In the genomic region with DNA sequence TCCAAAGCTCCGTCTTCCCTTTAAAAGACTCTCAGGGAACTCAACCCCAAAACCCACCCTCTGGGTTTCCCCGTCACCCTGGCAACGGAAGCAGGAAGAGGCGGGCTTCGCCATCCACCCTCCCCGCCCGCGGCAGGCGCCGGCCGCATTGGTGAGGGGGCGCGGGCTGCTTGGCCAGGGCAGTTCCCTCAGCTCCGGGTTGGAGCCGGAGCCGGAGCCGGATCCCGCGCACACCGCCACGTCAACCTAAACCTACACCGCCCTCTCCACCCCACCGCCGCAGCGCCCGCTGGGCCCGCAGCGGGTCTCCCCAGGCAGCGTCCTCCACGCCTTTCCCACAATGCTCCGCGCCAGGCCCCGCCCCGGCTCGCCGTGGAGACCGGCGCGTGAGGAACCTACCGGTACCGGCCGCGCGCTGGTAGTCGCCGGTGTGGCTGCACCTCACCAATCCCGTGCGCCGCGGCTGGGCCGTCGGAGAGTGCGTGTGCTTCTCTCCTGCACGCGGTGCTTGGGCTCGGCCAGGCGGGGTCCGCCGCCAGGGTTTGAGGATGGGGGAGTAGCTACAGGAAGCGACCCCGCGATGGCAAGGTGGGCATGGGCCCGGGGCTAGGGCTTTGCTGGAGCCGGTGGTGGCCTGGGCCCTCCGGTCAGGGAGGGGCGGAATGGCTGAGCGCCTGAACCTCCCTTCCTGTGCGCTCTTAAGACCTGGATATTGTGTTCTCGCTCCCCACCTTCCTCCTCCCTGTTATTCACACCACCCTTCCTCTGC, we compare ENCODE assay signal across 1 cellular context.
A peak's percentile ranks its signal among the peaks of the same experiment; 100 is the strongest.
TF ChIP-seq lines count a peak whose summit lies in the region.

A gene with protein sequence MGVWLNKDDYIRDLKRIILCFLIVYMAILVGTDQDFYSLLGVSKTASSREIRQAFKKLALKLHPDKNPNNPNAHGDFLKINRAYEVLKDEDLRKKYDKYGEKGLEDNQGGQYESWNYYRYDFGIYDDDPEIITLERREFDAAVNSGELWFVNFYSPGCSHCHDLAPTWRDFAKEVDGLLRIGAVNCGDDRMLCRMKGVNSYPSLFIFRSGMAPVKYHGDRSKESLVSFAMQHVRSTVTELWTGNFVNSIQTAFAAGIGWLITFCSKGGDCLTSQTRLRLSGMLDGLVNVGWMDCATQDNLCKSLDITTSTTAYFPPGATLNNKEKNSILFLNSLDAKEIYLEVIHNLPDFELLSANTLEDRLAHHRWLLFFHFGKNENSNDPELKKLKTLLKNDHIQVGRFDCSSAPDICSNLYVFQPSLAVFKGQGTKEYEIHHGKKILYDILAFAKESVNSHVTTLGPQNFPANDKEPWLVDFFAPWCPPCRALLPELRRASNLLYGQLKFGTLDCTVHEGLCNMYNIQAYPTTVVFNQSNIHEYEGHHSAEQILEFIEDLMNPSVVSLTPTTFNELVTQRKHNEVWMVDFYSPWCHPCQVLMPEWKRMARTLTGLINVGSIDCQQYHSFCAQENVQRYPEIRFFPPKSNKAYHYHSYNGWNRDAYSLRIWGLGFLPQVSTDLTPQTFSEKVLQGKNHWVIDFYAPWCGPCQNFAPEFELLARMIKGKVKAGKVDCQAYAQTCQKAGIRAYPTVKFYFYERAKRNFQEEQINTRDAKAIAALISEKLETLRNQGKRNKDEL (plus strand): TSS at position 362 of the 769 bp plus-strand sequence. CDS start 1,830 bp downstream, outside the sequence.

TF ChIP-seq in HepG2, 621 proteins besides CTCF, POLR2A, EP300 and RAD21 (continued from another document and continues in another):
- TF ChIP-seq, protein P1, sequence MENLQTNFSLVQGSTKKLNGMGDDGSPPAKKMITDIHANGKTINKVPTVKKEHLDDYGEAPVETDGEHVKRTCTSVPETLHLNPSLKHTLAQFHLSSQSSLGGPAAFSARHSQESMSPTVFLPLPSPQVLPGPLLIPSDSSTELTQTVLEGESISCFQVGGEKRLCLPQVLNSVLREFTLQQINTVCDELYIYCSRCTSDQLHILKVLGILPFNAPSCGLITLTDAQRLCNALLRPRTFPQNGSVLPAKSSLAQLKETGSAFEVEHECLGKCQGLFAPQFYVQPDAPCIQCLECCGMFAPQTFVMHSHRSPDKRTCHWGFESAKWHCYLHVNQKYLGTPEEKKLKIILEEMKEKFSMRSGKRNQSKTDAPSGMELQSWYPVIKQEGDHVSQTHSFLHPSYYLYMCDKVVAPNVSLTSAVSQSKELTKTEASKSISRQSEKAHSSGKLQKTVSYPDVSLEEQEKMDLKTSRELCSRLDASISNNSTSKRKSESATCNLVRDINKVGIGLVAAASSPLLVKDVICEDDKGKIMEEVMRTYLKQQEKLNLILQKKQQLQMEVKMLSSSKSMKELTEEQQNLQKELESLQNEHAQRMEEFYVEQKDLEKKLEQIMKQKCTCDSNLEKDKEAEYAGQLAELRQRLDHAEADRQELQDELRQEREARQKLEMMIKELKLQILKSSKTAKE (CRISPR knock-in tag; IDR thresholded peaks at IDR 0.05; ENCODE audit: borderline replicate concordance): peak; percentile 76
- TF ChIP-seq ZSCAN29 (CRISPR knock-in tag; conservative IDR thresholded peaks at IDR 0.05) (peak; percentile 90; the same call in 1 of the 2 replicates), RFX3 (CRISPR knock-in tag; IDR thresholded peaks at IDR 0.05) (peak; percentile 91), ZFP82 (CRISPR knock-in tag; IDR thresholded peaks at IDR 0.05; ENCODE audit: borderline replicate concordance) (peak; percentile 80; the same call in 1 of the 2 replicates), ZNF138 (CRISPR knock-in tag; IDR thresholded peaks at IDR 0.05; ENCODE audit: low read depth) (no peak), ZNF83 (CRISPR knock-in tag; IDR thresholded peaks at IDR 0.05; ENCODE audit: borderline replicate concordance) (no peak), ZFP37 (CRISPR knock-in tag; IDR thresholded peaks at IDR 0.05; ENCODE audit: borderline replicate concordance) (0 out of 2 replicates have a peak, but pooled peaks have one; percentile 74), ZNF598 (CRISPR knock-in tag; IDR thresholded peaks at IDR 0.05; ENCODE audit: borderline replicate concordance) (peak; percentile 91), ELF4 (CRISPR knock-in tag; IDR thresholded peaks at IDR 0.05; ENCODE audit: borderline replicate concordance) (0 out of 2 replicates have a peak, but pooled peaks have one; percentile 23), AGO1 (IDR thresholded peaks at IDR 0.05; ENCODE audit: low read depth, low read length, poor library complexity, severe bottlenecking) (no peak), ARNT (IDR thresholded peaks at IDR 0.05) (no peak), TBX2 (CRISPR knock-in tag; IDR thresholded peaks at IDR 0.05; ENCODE audit: borderline replicate concordance) (peak; percentile 89), FIP1L1 (IDR thresholded peaks at IDR 0.05; ENCODE audit: borderline replicate concordance, insufficient read depth, low read depth, low read length) (no peak), ZNF839 (CRISPR knock-in tag; IDR thresholded peaks at IDR 0.05; ENCODE audit: borderline replicate concordance) (peak; percentile 87; the same call in 1 of the 2 replicates), ZNF501 (CRISPR knock-in tag; IDR thresholded peaks at IDR 0.05) (peak; percentile 95), ARNTL (CRISPR knock-in tag; IDR thresholded peaks at IDR 0.05) (peak; percentile 87), ZNF326 (CRISPR knock-in tag; IDR thresholded peaks at IDR 0.05; ENCODE audit: borderline replicate concordance) (no peak), ZNF816 (CRISPR knock-in tag; IDR thresholded peaks at IDR 0.05; ENCODE audit: borderline replicate concordance) (no peak; the same call in 1 of the 2 replicates), GATAD2A (CRISPR knock-in tag; IDR thresholded peaks at IDR 0.05) (peak; percentile 38; the same call in 1 of the 2 replicates), CBX2 (IDR thresholded peaks at IDR 0.05; ENCODE audit: low read depth, low read length) (no peak), CBX2 (CRISPR knock-in tag; IDR thresholded peaks at IDR 0.05; ENCODE audit: low read depth) (0 out of 2 replicates have a peak, but pooled peaks have one; percentile 82), ZNF33A (CRISPR knock-in tag; IDR thresholded peaks at IDR 0.05; ENCODE audit: borderline replicate concordance) (no peak), ZNF577 (CRISPR knock-in tag; IDR thresholded peaks at IDR 0.05; ENCODE audit: borderline replicate concordance, low read depth) (no peak), ELF1 (CRISPR knock-in tag; IDR thresholded peaks at IDR 0.05) (peak; percentile 85), NR2F1 (CRISPR knock-in tag; IDR thresholded peaks at IDR 0.05) (no peak; a peak in 1 of 4 replicates), RCOR2 (CRISPR knock-in tag; IDR thresholded peaks at IDR 0.05) (no peak; the same call in 1 of the 2 replicates), ZFYVE20 (CRISPR knock-in tag; IDR thresholded peaks at IDR 0.05; ENCODE audit: borderline replicate concordance, low read depth) (peak; percentile 79; the same call in 1 of the 2 replicates)
- TF ChIP-seq, protein P2, sequence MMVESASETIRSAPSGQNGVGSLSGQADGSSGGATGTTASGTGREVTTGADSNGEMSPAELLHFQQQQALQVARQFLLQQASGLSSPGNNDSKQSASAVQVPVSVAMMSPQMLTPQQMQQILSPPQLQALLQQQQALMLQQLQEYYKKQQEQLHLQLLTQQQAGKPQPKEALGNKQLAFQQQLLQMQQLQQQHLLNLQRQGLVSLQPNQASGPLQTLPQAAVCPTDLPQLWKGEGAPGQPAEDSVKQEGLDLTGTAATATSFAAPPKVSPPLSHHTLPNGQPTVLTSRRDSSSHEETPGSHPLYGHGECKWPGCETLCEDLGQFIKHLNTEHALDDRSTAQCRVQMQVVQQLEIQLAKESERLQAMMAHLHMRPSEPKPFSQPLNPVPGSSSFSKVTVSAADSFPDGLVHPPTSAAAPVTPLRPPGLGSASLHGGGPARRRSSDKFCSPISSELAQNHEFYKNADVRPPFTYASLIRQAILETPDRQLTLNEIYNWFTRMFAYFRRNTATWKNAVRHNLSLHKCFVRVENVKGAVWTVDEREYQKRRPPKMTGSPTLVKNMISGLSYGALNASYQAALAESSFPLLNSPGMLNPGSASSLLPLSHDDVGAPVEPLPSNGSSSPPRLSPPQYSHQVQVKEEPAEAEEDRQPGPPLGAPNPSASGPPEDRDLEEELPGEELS (CRISPR knock-in tag; IDR thresholded peaks at IDR 0.05): peak; percentile 58
- TF ChIP-seq, protein P3, sequence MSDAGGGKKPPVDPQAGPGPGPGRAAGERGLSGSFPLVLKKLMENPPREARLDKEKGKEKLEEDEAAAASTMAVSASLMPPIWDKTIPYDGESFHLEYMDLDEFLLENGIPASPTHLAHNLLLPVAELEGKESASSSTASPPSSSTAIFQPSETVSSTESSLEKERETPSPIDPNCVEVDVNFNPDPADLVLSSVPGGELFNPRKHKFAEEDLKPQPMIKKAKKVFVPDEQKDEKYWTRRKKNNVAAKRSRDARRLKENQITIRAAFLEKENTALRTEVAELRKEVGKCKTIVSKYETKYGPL (CRISPR knock-in tag; IDR thresholded peaks at IDR 0.05): peak; percentile 33; the same call in 1 of the 2 replicates
- TF ChIP-seq, protein P4, sequence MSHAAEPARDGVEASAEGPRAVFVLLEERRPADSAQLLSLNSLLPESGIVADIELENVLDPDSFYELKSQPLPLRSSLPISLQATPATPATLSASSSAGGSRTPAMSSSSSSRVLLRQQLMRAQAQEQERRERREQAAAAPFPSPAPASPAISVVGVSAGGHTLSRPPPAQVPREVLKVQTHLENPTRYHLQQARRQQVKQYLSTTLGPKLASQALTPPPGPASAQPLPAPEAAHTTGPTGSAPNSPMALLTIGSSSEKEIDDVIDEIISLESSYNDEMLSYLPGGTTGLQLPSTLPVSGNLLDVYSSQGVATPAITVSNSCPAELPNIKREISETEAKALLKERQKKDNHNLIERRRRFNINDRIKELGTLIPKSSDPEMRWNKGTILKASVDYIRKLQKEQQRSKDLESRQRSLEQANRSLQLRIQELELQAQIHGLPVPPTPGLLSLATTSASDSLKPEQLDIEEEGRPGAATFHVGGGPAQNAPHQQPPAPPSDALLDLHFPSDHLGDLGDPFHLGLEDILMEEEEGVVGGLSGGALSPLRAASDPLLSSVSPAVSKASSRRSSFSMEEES (CRISPR knock-in tag; IDR thresholded peaks at IDR 0.05): peak; percentile 74
- TF ChIP-seq, protein P5, sequence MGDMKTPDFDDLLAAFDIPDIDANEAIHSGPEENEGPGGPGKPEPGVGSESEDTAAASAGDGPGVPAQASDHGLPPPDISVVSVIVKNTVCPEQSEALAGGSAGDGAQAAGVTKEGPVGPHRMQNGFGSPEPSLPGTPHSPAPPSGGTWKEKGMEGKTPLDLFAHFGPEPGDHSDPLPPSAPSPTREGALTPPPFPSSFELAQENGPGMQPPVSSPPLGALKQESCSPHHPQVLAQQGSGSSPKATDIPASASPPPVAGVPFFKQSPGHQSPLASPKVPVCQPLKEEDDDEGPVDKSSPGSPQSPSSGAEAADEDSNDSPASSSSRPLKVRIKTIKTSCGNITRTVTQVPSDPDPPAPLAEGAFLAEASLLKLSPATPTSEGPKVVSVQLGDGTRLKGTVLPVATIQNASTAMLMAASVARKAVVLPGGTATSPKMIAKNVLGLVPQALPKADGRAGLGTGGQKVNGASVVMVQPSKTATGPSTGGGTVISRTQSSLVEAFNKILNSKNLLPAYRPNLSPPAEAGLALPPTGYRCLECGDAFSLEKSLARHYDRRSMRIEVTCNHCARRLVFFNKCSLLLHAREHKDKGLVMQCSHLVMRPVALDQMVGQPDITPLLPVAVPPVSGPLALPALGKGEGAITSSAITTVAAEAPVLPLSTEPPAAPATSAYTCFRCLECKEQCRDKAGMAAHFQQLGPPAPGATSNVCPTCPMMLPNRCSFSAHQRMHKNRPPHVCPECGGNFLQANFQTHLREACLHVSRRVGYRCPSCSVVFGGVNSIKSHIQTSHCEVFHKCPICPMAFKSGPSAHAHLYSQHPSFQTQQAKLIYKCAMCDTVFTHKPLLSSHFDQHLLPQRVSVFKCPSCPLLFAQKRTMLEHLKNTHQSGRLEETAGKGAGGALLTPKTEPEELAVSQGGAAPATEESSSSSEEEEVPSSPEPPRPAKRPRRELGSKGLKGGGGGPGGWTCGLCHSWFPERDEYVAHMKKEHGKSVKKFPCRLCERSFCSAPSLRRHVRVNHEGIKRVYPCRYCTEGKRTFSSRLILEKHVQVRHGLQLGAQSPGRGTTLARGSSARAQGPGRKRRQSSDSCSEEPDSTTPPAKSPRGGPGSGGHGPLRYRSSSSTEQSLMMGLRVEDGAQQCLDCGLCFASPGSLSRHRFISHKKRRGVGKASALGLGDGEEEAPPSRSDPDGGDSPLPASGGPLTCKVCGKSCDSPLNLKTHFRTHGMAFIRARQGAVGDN (CRISPR knock-in tag; IDR thresholded peaks at IDR 0.05): peak; percentile 96
- TF ChIP-seq, protein P6, sequence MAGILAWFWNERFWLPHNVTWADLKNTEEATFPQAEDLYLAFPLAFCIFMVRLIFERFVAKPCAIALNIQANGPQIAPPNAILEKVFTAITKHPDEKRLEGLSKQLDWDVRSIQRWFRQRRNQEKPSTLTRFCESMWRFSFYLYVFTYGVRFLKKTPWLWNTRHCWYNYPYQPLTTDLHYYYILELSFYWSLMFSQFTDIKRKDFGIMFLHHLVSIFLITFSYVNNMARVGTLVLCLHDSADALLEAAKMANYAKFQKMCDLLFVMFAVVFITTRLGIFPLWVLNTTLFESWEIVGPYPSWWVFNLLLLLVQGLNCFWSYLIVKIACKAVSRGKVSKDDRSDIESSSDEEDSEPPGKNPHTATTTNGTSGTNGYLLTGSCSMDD (CRISPR knock-in tag; IDR thresholded peaks at IDR 0.05): peak; percentile 91
- TF ChIP-seq, protein P7, sequence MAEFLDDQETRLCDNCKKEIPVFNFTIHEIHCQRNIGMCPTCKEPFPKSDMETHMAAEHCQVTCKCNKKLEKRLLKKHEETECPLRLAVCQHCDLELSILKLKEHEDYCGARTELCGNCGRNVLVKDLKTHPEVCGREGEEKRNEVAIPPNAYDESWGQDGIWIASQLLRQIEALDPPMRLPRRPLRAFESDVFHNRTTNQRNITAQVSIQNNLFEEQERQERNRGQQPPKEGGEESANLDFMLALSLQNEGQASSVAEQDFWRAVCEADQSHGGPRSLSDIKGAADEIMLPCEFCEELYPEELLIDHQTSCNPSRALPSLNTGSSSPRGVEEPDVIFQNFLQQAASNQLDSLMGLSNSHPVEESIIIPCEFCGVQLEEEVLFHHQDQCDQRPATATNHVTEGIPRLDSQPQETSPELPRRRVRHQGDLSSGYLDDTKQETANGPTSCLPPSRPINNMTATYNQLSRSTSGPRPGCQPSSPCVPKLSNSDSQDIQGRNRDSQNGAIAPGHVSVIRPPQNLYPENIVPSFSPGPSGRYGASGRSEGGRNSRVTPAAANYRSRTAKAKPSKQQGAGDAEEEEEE (CRISPR knock-in tag; IDR thresholded peaks at IDR 0.05; ENCODE audit: borderline replicate concordance): no peak
- TF ChIP-seq, protein P8, sequence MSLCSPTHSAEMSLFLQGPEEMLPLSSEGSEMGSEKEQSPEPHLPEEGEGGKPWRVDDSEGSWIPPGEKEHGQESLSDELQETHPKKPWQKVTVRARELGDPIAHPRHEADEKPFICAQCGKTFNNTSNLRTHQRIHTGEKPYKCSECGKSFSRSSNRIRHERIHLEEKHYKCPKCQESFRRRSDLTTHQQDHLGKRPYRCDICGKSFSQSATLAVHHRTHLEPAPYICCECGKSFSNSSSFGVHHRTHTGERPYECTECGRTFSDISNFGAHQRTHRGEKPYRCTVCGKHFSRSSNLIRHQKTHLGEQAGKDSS (CRISPR knock-in tag; IDR thresholded peaks at IDR 0.05; ENCODE audit: borderline replicate concordance, low read depth): no peak; the same call in none of the 2 replicates
